Comparison of ENCODE assay signal across 8 cellular contexts in the genomic region with DNA sequence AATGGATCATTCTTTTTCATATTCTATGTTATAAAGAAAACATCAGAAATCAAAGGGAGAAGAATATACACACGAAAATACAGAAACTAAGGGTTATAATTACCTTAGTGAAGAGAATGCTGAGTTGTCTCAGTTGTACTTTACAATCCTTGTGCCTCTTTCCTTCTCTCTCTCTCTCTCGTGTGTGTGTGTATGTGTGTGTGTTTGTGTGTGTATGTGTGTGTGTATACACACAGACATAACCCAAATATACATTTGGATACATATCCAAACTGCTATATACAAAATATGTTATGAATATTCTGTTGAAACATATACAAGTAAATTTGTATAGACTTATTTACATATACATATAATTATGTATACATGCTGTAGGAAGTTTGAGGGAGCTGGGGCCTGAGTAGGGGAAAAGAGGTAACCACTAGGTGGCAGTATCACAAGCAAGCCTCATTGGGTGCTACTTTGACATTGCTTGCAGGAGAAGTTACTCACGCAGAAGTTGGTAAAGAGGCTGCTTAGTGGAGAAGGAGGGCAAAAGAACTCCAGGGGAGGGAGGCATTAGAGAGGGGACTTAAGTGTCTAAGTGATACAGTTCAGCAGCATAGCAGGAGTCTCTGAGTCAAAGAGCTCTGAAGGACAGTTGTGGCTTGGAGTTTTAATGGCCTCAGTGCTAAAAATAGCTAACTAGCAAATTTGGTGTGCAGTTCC.
DNase-seq lines count a peak whose midpoint lies in the region; ATAC-seq, FAIRE-seq and TF ChIP-seq lines count a peak whose summit lies in the region.

No MANE protein-coding gene starts in this region.

- no peaks in the 10 kb centered on the region for H3K79me2 ChIP-seq in HCT116 (ENCODE audit: insufficient read depth, low read length)
- no peaks in the 10 kb centered on the region for H3K79me2 ChIP-seq in mammary epithelial cell (ENCODE audit: insufficient read depth, low read length)

- FAIRE-seq in small intestine (lab: Jason Lieb, UNC) (no peak), GM19239 (lab: Jason Lieb, UNC) (no peak)

- TF ChIP-seq POLR2A in HCT116 (IDR thresholded peaks at IDR 0.05; ENCODE audit: borderline replicate concordance, extremely low read depth, insufficient read depth, insufficient read length) = no peak

- dilution Hi-C loops in mammary epithelial cell (cut with HindIII; ENCODE audit: low sequenced_read_pairs) = no loop called here

- H3K36me3 ChIP-seq in HCT116 (ENCODE audit: control insufficient read depth in 1 of 2, insufficient read depth in 2 of 2, low read length in 2 of 2) = no peaks in the 10 kb centered on the region
- no peaks in the 10 kb centered on the region for H3K36me3 ChIP-seq in mammary epithelial cell (ENCODE audit: insufficient read depth, low read length)
- H3K36me3 ChIP-seq in small intestine (ENCODE audit: control insufficient read depth in 2 of 2, insufficient read depth in 2 of 2, low read length in 2 of 2) = no peaks in the 10 kb centered on the region

- RAD21 ChIA-PET in HCT116 (lab: Charles Lee; ENCODE audit: low non-redundant PET in 1 of 2, low total read pairs in 2 of 2, uncharacterized antibody in 2 of 2, unreplicated experiment in 2 of 2) = interaction anchor here in 1 of 2 experiments (0.7 kb wide), 1 partner anchor 73 kb away, joined by 4 read pairs; no protein-coding TSS in a partner anchor

- no TSS peak for BruUV-seq in HCT116 (replicated peaks; lab: Mats Ljungman, UMichigan)
- no TSS peak for BruUV-seq in mammary epithelial cell (replicated peaks; lab: Mats Ljungman, UMichigan)

- H3K9me3 ChIP-seq in HCT116 (ENCODE audit: control insufficient read depth in 1 of 2, insufficient read depth in 1 of 2, low read depth in 1 of 2, low read length in 2 of 2) = no peaks in the 10 kb centered on the region; a peak in 1 of 4 replicates
- H3K9me3 ChIP-seq in mammary epithelial cell (replicated peaks; ENCODE audit: insufficient read depth, low read length) = no peaks in the 10 kb centered on the region
- no peaks in the 10 kb centered on the region for H3K9me3 ChIP-seq in small intestine (ENCODE audit: control insufficient read depth, low read depth)

- no peaks in the 10 kb centered on the region for H4K20me1 ChIP-seq in HCT116 (ENCODE audit: insufficient read depth)
- no peaks in the 10 kb centered on the region for H4K20me1 ChIP-seq in mammary epithelial cell (ENCODE audit: insufficient read depth, low read length)

- H2AFZ ChIP-seq in HCT116 (ENCODE audit: low read depth, low read length, poor library complexity, severe bottlenecking) = no peak overlapping the region
- no peak overlapping the region for H2AFZ ChIP-seq in mammary epithelial cell (ENCODE audit: low read depth, low read length)

- CTCF ChIA-PET in HCT116 (lab: Charles Lee) = interaction anchor here (0.9 to 1.5 kb wide), 6 partner anchors 11 to 75 kb away, joined by 3 to 16 read pairs (median 4); no protein-coding TSS in a partner anchor
- CTCF ChIA-PET in mammary epithelial cell (lab: Charles Lee; ENCODE audit: low non-redundant PET) = interaction anchor here (0.5 kb wide), 1 partner anchor 234 kb away, joined by 4 read pairs; no protein-coding TSS in a partner anchor

- no peak; the same call in 1 of the 2 replicates for TF ChIP-seq RAD21 in HCT116 (IDR thresholded peaks at IDR 0.05; ENCODE audit: low read depth)

- H3K27ac ChIP-seq in HCT116 (ENCODE audit: low read depth, low read length) = no peak overlapping the region
- no peak overlapping the region for H3K27ac ChIP-seq in mammary epithelial cell (ENCODE audit: insufficient read depth, low read depth, low read length)
- no peak overlapping the region for H3K27ac ChIP-seq in small intestine (ENCODE audit: low read depth in 1 of 2, low read length in 1 of 2)

- POLR2A ChIA-PET in HCT116 (lab: Charles Lee) = no interaction called here

- 54% methylated on average over 3 of the region's 3 CpGs for WGBS in mammary epithelial cell (ENCODE audit: low coverage, missing lambda C conversion rate)
- WGBS in small intestine, 3 donors = 41 to 50% (median 46%) methylated on average over 3 of the region's 3 CpGs

- no peaks in the 10 kb centered on the region for H3K9me2 ChIP-seq in HCT116 (ENCODE audit: insufficient read depth)

- H3K9ac ChIP-seq in HCT116 (ENCODE audit: low read length) = no peak overlapping the region
- no peak overlapping the region for H3K9ac ChIP-seq in mammary epithelial cell (ENCODE audit: insufficient read depth, low read length)

- intact Hi-C loops in HCT116 (cut with micrococcal nuclease) (loop anchor here (2.0 to 10.0 kb wide), 2 partner anchors 74 to 474 kb away; no protein-coding TSS in a partner anchor), mammary epithelial cell (cut with micrococcal nuclease) (loop anchor here (5.0 kb wide), 1 partner anchor 477 kb away; no protein-coding TSS in a partner anchor), left colon (cut with DNase I, micrococcal nuclease) (no loop called here)

- TF ChIP-seq CTCF in GM12872 (IDR thresholded peaks at IDR 0.05; ENCODE audit: insufficient read depth, low read depth, low read length) = peak; percentile 65
- TF ChIP-seq CTCF in HCT116 (IDR thresholded peaks at IDR 0.05 in 2 of 3, conservative IDR thresholded peaks at IDR 0.05 in 1 of 3; ENCODE audit: borderline replicate concordance in 1 of 3, insufficient read depth in 1 of 3, low read depth in 2 of 3, low read length in 2 of 3) = peak in 2 of 3 experiments; percentile 62 to 65; a peak in 4 of 6 replicates
- peak; percentile 59 to 74 for TF ChIP-seq CTCF in mammary epithelial cell (conservative IDR thresholded peaks at IDR 0.05 in 1 of 2, IDR thresholded peaks at IDR 0.05 in 1 of 2; ENCODE audit: extremely low read depth in 1 of 2, insufficient read depth in 1 of 2, low read depth in 1 of 2, low read length in 2 of 2)

- DNase-seq in HCT116 (ENCODE audit: low read depth, low spot score) (peak; percentile 26), NAMALWA (ENCODE audit: low spot score) (peak; percentile 90), mammary epithelial cell (no peak), small intestine (peak; percentile 67), GM19239 (ENCODE audit: insufficient read length, low spot score) (no peak), left colon (no peak)

- no peaks in the 10 kb centered on the region for H3K27me3 ChIP-seq in HCT116 (ENCODE audit: insufficient read depth, low read length)
- H3K27me3 ChIP-seq in mammary epithelial cell (ENCODE audit: insufficient read depth, low read length) = no peaks in the 10 kb centered on the region
- no peaks in the 10 kb centered on the region for H3K27me3 ChIP-seq in small intestine (ENCODE audit: control insufficient read depth in 2 of 2, insufficient read depth in 2 of 2, low read length in 2 of 2)

- in situ Hi-C loops in mammary epithelial cell (cut with MboI; ENCODE audit: low sequenced_read_pairs in 2 of 2) = no loop called here

- no peak overlapping the region for H3K4me2 ChIP-seq in HCT116 (ENCODE audit: low read length)
- H3K4me2 ChIP-seq in mammary epithelial cell (ENCODE audit: insufficient read depth, low read depth, low read length) = no peak overlapping the region

- H3K4me1 ChIP-seq in HCT116 (ENCODE audit: control insufficient read depth in 1 of 2, insufficient read depth in 2 of 2, low read length in 2 of 2) = no peaks in the 10 kb centered on the region
- no peaks in the 10 kb centered on the region for H3K4me1 ChIP-seq in mammary epithelial cell (ENCODE audit: insufficient read depth, low read length)
- H3K4me1 ChIP-seq in small intestine (ENCODE audit: control insufficient read depth in 2 of 2, insufficient read depth in 1 of 2, low read depth in 1 of 2, low read length in 1 of 2) = no peaks in the 10 kb centered on the region

- H3K4me3 ChIP-seq in HCT116 (replicated peaks in 1 of 2; ENCODE audit: low read depth in 1 of 2, low read length in 2 of 2) (no peak overlapping the region), mammary epithelial cell (replicated peaks in 1 of 3; ENCODE audit: insufficient read depth in 1 of 3, low read depth in 2 of 3, low read length in 3 of 3) (no peak overlapping the region), small intestine (ENCODE audit: low read depth in 1 of 2, low read length in 2 of 2) (no peak overlapping the region)

- peak; percentile 85 for ATAC-seq in HCT116
- no peak for ATAC-seq in HG03354 (IDR thresholded peaks at IDR 0.05; ENCODE audit: poor library complexity, severe bottlenecking, unreplicated experiment)
- ATAC-seq in left colon = no peak

TF ChIP-seq in HCT116, 20 proteins besides CTCF, POLR2A, EP300 and RAD21:
- TF ChIP-seq POLR2AphosphoS5 (IDR thresholded peaks at IDR 0.05; ENCODE audit: low read depth, low read length) (no peak), SRF (IDR thresholded peaks at IDR 0.05; ENCODE audit: low read depth) (no peak), ELF1 (IDR thresholded peaks at IDR 0.05; ENCODE audit: borderline replicate concordance, low read depth) (no peak)

Comparison
In these comparisons a context has a peak if more than half of its experiments do, and no peak if none do; other contexts are left out.
1. DNase-seq: peak in HCT116 (single experiment), NAMALWA (single experiment) and small intestine (single experiment); none in mammary epithelial cell (single experiment), GM19239 (single experiment) and left colon (0 of 2).
2. intact Hi-C loops: an anchor here in HCT116 (2.0 to 10.0 kb wide) and mammary epithelial cell (5.0 kb wide); none called in left colon.
3. Peak in every context shown above with its lines, with median percentiles within 50 percentile points of each other: CTCF ChIP-seq.